In genomic region chr5:83555263-83555662, GRCh38 we compare ENCODE assay signal across 23 cellular contexts.
DNase-seq lines count a peak whose midpoint lies in the region; ATAC-seq, FAIRE-seq and TF ChIP-seq lines count a peak whose summit lies in the region.
"Had no signal": no experiment of that assay in that cellular context is flagged by ENCODE, and none has a peak within 500 bp of the region (broad histone marks: within the 10 kb centered on the region; RNA-seq: fewer than 3 reads in every experiment).

No MANE protein-coding gene starts in this region.

- H3K4ac ChIP-seq in neuronal stem cell (ENCODE audit: low read length) = no peak overlapping the region

- H3K79me1 ChIP-seq in neuronal stem cell (ENCODE audit: low read depth, low read length) = no peaks in the 10 kb centered on the region

- no peak overlapping the region for H2AK5ac ChIP-seq in neuronal stem cell (ENCODE audit: low read depth, low read length)

- no peak overlapping the region for H3K23ac ChIP-seq in neuronal stem cell (ENCODE audit: low read depth, low read length, poor library complexity)

- peaks cover 37% of the 10 kb centered on the region for H3K36me3 Mint-ChIP-seq in chondrocyte (ENCODE audit: low read depth)

- H2BK15ac ChIP-seq in neuronal stem cell (ENCODE audit: low read length) = no peak overlapping the region

- no peaks in the 10 kb centered on the region for H3K9me3 Mint-ChIP-seq in chondrocyte (ENCODE audit: low read depth)
- H3K9me3 Mint-ChIP-seq: CD4-positive, alpha-beta T cell; GM23338; H9; HFFc6 had no signal

- TF ChIP-seq RAD21 in A549 (conservative IDR thresholded peaks at IDR 0.05 in 1 of 2, IDR thresholded peaks at IDR 0.05 in 1 of 2) = no peak

- peak overlapping the region; percentile 4 to 10; a peak in 2 of 6 replicates for H3K27ac ChIP-seq in A549
- H3K27ac ChIP-seq in osteoblast (ENCODE audit: low read depth, low read length) = peak overlapping the region; percentile 54
- H3K27ac ChIP-seq in neuronal stem cell (replicated peaks; ENCODE audit: low read length) = no peak overlapping the region
- H3K27ac ChIP-seq: BLaER1 treated with 17β-estradiol and CSF1 and Interleukin-3, amounts not matched to agents 10 nM and 100 nM had no signal

- H3K36me3 ChIP-seq in osteoblast (ENCODE audit: insufficient read depth, low read length) = peaks cover 53% of the 10 kb centered on the region
- peaks cover 8 to 98% of the 10 kb centered on the region in 2 donors for H3K36me3 ChIP-seq in neuronal stem cell (replicated peaks in 1 of 2; ENCODE audit: control insufficient read depth in 2 of 2, insufficient read depth in 2 of 2, low read length in 2 of 2)
- H3K36me3 ChIP-seq: BLaER1 treated with 17β-estradiol and CSF1 and Interleukin-3, amounts not matched to agents 10 nM and 100 nM had no signal

- H4K91ac ChIP-seq in neuronal stem cell (ENCODE audit: low read depth, low read length, poor library complexity) = no peak overlapping the region

- H2BK120ac ChIP-seq in neuronal stem cell (ENCODE audit: low read depth, low read length) = no peak overlapping the region

- TF ChIP-seq EP300 in A549 (IDR thresholded peaks at IDR 0.05) = no peak

- H3K4me2 ChIP-seq in A549 (no peak overlapping the region), osteoblast (ENCODE audit: insufficient read depth, low read length) (no peak overlapping the region), neuronal stem cell (ENCODE audit: insufficient read depth, low read length, poor library complexity, severe bottlenecking) (no peak overlapping the region)
- H3K4me2 ChIP-seq: BLaER1 treated with 17β-estradiol and CSF1 and Interleukin-3, amounts not matched to agents 10 nM and 100 nM; GM23338 had no signal

- H3K4me1 Mint-ChIP-seq in chondrocyte (ENCODE audit: low read depth) = peaks cover 42% of the 10 kb centered on the region
- H3K4me1 Mint-ChIP-seq: GM23338, H9 had no signal

- no peak overlapping the region for H3K14ac ChIP-seq in neuronal stem cell (ENCODE audit: low read length)

- H4K20me1 ChIP-seq in osteoblast (ENCODE audit: insufficient read depth, low read length) = no peaks in the 10 kb centered on the region
- H4K20me1 ChIP-seq: BLaER1 treated with 17β-estradiol and CSF1 and Interleukin-3, amounts not matched to agents 10 nM and 100 nM had no signal

- H3K9ac ChIP-seq in neuronal stem cell (ENCODE audit: low read depth, low read length, poor library complexity) = no peak overlapping the region
- H3K9ac ChIP-seq: BLaER1 treated with 17β-estradiol and CSF1 and Interleukin-3, amounts not matched to agents 10 nM and 100 nM had no signal

- no peaks in the 10 kb centered on the region for H3K27me3 Mint-ChIP-seq in chondrocyte (ENCODE audit: low read depth)

- H3K18ac ChIP-seq in neuronal stem cell (ENCODE audit: low read length) = no peak overlapping the region

- ATAC-seq in A549 (no peak), GM19324 (IDR thresholded peaks at IDR 0.05; ENCODE audit: low FRiP score, unreplicated experiment) (no peak)
- ATAC-seq: GM23338 had no signal

- no peak overlapping the region for H3K4me3 Mint-ChIP-seq in chondrocyte (ENCODE audit: unreplicated experiment)
- H3K4me3 Mint-ChIP-seq: CD4-positive, alpha-beta T cell; GM23338; H9; HFFc6 had no signal

- no peaks in the 10 kb centered on the region for H3K9me3 ChIP-seq in A549
- H3K9me3 ChIP-seq in osteoblast (ENCODE audit: low read depth, low read length) = no peaks in the 10 kb centered on the region
- H3K9me3 ChIP-seq in neuronal stem cell (replicated peaks in 1 of 2; ENCODE audit: control insufficient read depth in 2 of 2, insufficient read depth in 1 of 2, low read depth in 1 of 2, low read length in 2 of 2) = no peaks in the 10 kb centered on the region
- H3K9me3 ChIP-seq: BLaER1 treated with 17β-estradiol and CSF1 and Interleukin-3, amounts not matched to agents 10 nM and 100 nM had no signal

- CTCF ChIA-PET in A549 (lab: Yijun Ruan, JAX) = no interaction called here

- TF ChIP-seq CTCF in A549 (IDR thresholded peaks at IDR 0.05) = no peak
- TF ChIP-seq CTCF in chondrocyte (IDR thresholded peaks at IDR 0.05) = no peak
- TF ChIP-seq CTCF in osteoblast (IDR thresholded peaks at IDR 0.05; ENCODE audit: extremely low read depth, low read depth, low read length) = no peak

- H3K4me3 ChIP-seq in A549 (no peak overlapping the region), osteoblast (ENCODE audit: insufficient read depth, low read length) (no peak overlapping the region), neuronal stem cell (ENCODE audit: low read length in 2 of 2) (no peak overlapping the region)
- H3K4me3 ChIP-seq: BLaER1 treated with 17β-estradiol and CSF1 and Interleukin-3, amounts not matched to agents 10 nM and 100 nM; GM23338 had no signal

- H4K8ac ChIP-seq in neuronal stem cell (ENCODE audit: low read depth, low read length) = no peak overlapping the region

- no peak overlapping the region for H2BK5ac ChIP-seq in neuronal stem cell (ENCODE audit: low read length)

- H2AFZ ChIP-seq in osteoblast (ENCODE audit: low read length) = no peak overlapping the region
- H2AFZ ChIP-seq in neuronal stem cell (ENCODE audit: low read length) = no peak overlapping the region
- H2AFZ ChIP-seq: GM23338 had no signal

- H3K4me1 ChIP-seq in A549 (peaks cover 49% of the 10 kb centered on the region), osteoblast (ENCODE audit: insufficient read depth, low read length) (peaks cover 25% of the 10 kb centered on the region), neuronal stem cell (ENCODE audit: control insufficient read depth in 2 of 2, insufficient read depth in 1 of 2, low read depth in 1 of 2, low read length in 2 of 2) (no peaks in the 10 kb centered on the region)
- H3K4me1 ChIP-seq: BLaER1 treated with 17β-estradiol and CSF1 and Interleukin-3, amounts not matched to agents 10 nM and 100 nM had no signal

- no peak for FAIRE-seq in A549 (lab: Jason Lieb, UNC)
- FAIRE-seq: G401.6, HTR-8/SVneo had no signal

- POLR2A ChIA-PET in A549 (lab: Yijun Ruan, JAX) = no interaction called here

- DNase-seq in A549 (ENCODE audit: low read depth in 1 of 2, low spot score in 1 of 2) (no peak), chondrocyte (ENCODE audit: low spot score) (no peak), osteoblast (ENCODE audit: insufficient read length, low spot score, missing footprints) (no peak), neuronal stem cell (ENCODE audit: low spot score) (no peak), HUDEP-2 (lab: John Stamatoyannopoulos, UW; ENCODE audit: unreplicated experiment in 76 of 76) (no peak)
- DNase-seq: AML-193; CD4-positive, alpha-beta T cell; H9; HFFc6; KG1; MM.1S; NCI-H2029; NCI-H446; NCI-H524 treated with DMSO at 0.1 percent for 48 hours; NCI-H774; RPMI8226; SHP77 had no signal

- WGBS in A549 (ENCODE audit: missing lambda C conversion rate) = 91% methylated on average over 2 of the region's 2 CpGs
- WGBS in neuronal stem cell (ENCODE audit: extremely low coverage in 2 of 2, insufficient read length in 2 of 2, insufficient replicate concordance in 1 of 2), 2 donors = no CpG with 5 or more reads among the region's 2 CpGs

- TF ChIP-seq POLR2A in A549 (IDR thresholded peaks at IDR 0.05; ENCODE audit: low read length) = no peak

- H3K79me2 ChIP-seq in osteoblast (ENCODE audit: insufficient read depth, low read length) = no peaks in the 10 kb centered on the region

- H3K27ac Mint-ChIP-seq in chondrocyte (ENCODE audit: unreplicated experiment) = peak overlapping the region; percentile 17
- H3K27ac Mint-ChIP-seq: CD4-positive, alpha-beta T cell; GM23338; HFFc6 had no signal

- H3K27me3 ChIP-seq in osteoblast (ENCODE audit: insufficient read depth, low read length) = no peaks in the 10 kb centered on the region
- no peaks in the 10 kb centered on the region for H3K27me3 ChIP-seq in neuronal stem cell (ENCODE audit: control insufficient read depth in 3 of 3, insufficient read depth in 3 of 3, low read depth in 1 of 3, low read length in 3 of 3)
- H3K27me3 ChIP-seq: BLaER1 treated with 17β-estradiol and CSF1 and Interleukin-3, amounts not matched to agents 10 nM and 100 nM had no signal

- H2BK12ac ChIP-seq in neuronal stem cell (ENCODE audit: low read length) = no peak overlapping the region

TF ChIP-seq in A549, 52 proteins besides CTCF, POLR2A, EP300 and RAD21:
- no peak for TF ChIP-seq ZFP36 (IDR thresholded peaks at IDR 0.05; ENCODE audit: borderline replicate concordance, partially characterized antibody)

TF ChIP-seq in PFSK-1, 5 proteins besides CTCF, POLR2A, EP300 and RAD21:
- no peak for TF ChIP-seq FOXP2 (optimal IDR thresholded peaks at IDR 0.05; ENCODE audit: borderline replicate concordance, extremely low read depth, extremely low read length, insufficient read depth)
- 0 out of 2 replicates have a peak, but pooled peaks have one; percentile 3 for TF ChIP-seq POLR2AphosphoS5 (IDR thresholded peaks at IDR 0.05; ENCODE audit: low read depth, low read length)
TF ChIP-seq in PFSK-1: peak in this region for 1.
